ENCODE assay signal across 9 cellular contexts in genomic region chr6:42166444-42167141, GRCh38. TPM values are rescaled to one million over a fixed set of nuclear protein-coding genes. Genes with fewer than 3 reads are reported as not detected.
A peak's percentile ranks its signal among the peaks of the same experiment; 100 is the strongest.
DNase-seq lines count a peak whose midpoint lies in the region; ATAC-seq and TF ChIP-seq lines count a peak whose summit lies in the region.
"Had no signal": no experiment of that assay in that cellular context is flagged by ENCODE, and none has a peak within 500 bp of the region (broad histone marks: within the 10 kb centered on the region; RNA-seq: fewer than 3 reads in every experiment).

No MANE protein-coding gene starts in this region.

- no peak overlapping the region for H3K4me3 ChIP-seq in epithelial cell of esophagus (ENCODE audit: low read length)

- peak; percentile 53 for DNase-seq in CMK (ENCODE audit: low read depth)
- DNase-seq in HT-29 (ENCODE audit: low spot score) = peak; percentile 97
- peak; percentile 40 to 44 for DNase-seq in NOMO-1 (lab: John Stamatoyannopoulos, UW; ENCODE audit: unreplicated experiment in 2 of 2)
- peak; percentile 30 to 78 (median 71) for DNase-seq in activated CD8-positive, alpha-beta memory T cell treated with anti-CD3 and anti-CD28 coated beads for 48 hours (ENCODE audit: low read depth in 2 of 3, low spot score in 2 of 3)
- peak; percentile 82 for DNase-seq in epithelial cell of esophagus (ENCODE audit: low read depth)
- DNase-seq in mucosa of gallbladder (ENCODE audit: low spot score) = peak; percentile 78
- DNase-seq in stimulated activated CD8-positive, alpha-beta memory T cell treated with anti-CD3 and anti-CD28 coated beads, Interleukin-7, amount 100 ng/mL, for 1 hour (ENCODE audit: low read depth in 2 of 2) = peak; percentile 58 to 71

- TF ChIP-seq CTCF in epithelial cell of esophagus (IDR thresholded peaks at IDR 0.05; ENCODE audit: insufficient read depth, low read depth, low read length, missing control alignments) = peak; percentile 95

- no peak for ATAC-seq in GM21528 (IDR thresholded peaks at IDR 0.05; ENCODE audit: low FRiP score, unreplicated experiment)

RNA-seq across cellular contexts. Expression of gene GUCA1A, which starts 6.6 kb away (rescaled TPM):
- not detected in 2 replicates for total RNA-seq in HT-29 (2014; rRNA removed; shearing (Covaris generic))
- total RNA-seq in mucosa of gallbladder = not detected
- total RNA-seq: T-helper 1 cell treated with Interleukin-12 subunit alpha and Interleukin-12 subunit beta and Interleukin-4 antibody, amounts not matched to agents 30 ng/mL and 1 ng/mL, for 36 hours had no signal

RNA-seq across cellular contexts. Expression of gene C6orf132, which starts 24.2 kb away (rescaled TPM):
- 119 and 136 TPM in 2 replicates for total RNA-seq in HT-29 (2014; rRNA removed; shearing (Covaris generic))
- 41.2 TPM for total RNA-seq in mucosa of gallbladder

RNA-seq across cellular contexts. Expression of gene GUCA1B, which starts 28.2 kb away (rescaled TPM):
- 0.08 TPM in 1 of 2 replicates, not detected in the other for total RNA-seq in HT-29 (2014; rRNA removed; shearing (Covaris generic))
- 0.43 TPM for total RNA-seq in mucosa of gallbladder

RNA-seq across cellular contexts. Expression of gene MRPS10, which starts 51.1 kb away (rescaled TPM):
- 24.2 and 24.7 TPM in 2 replicates for total RNA-seq in HT-29 (2014; rRNA removed; shearing (Covaris generic))
- 25.1 TPM for total RNA-seq in mucosa of gallbladder

Comparison
In these comparisons a context has a peak if more than half of its experiments do, and no peak if none do; other contexts are left out.
1. DNase-seq: peak in every context shown above with its lines; median percentile 97 in HT-29; 82 in epithelial cell of esophagus; 78 in mucosa of gallbladder; 71 in activated CD8-positive, alpha-beta memory T cell treated with anti-CD3 and anti-CD28 coated beads for 48 hours; 64 in stimulated activated CD8-positive, alpha-beta memory T cell treated with anti-CD3 and anti-CD28 coated beads, Interleukin-7, amount 100 ng/mL, for 1 hour; 53 in CMK; 42 in NOMO-1.